Comparison of ENCODE assay signal across 13 cellular contexts in the genomic region with DNA sequence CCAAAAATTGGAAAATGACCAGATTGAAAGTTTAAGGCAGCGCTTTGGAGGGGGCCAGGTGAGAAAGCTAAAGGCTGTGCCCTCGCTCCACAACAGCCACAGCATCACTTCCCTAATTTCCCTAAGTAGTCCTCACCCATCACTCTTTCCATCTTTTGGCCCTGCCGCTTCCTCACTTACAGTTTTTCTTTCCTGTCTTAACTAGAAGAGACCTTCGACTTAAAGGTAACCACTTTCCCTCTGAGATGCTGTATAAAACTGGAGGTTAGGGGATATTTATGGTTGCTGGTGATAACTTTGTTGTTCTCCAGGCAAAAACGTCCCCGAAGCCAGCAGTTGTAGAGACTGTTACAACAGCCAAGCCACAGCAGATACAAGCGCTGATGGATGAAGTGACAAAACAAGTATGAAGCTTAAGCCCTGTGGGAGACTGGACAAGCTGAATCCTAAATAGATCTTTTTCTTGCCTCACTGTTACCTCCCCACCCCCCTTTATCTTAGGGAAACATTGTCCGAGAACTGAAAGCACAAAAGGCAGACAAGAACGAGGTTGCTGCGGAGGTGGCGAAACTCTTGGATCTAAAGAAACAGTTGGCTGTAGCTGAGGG. TPM values are rescaled to one million over a fixed set of nuclear protein-coding genes. Genes with fewer than 3 reads are reported as not detected.
DNase-seq lines count a peak whose midpoint lies in the region; ATAC-seq and TF ChIP-seq lines count a peak whose summit lies in the region.
"Had no signal": no experiment of that assay in that cellular context is flagged by ENCODE, and none has a peak within 500 bp of the region (broad histone marks: within the 10 kb centered on the region; RNA-seq: fewer than 3 reads in every experiment).

No MANE protein-coding gene starts in this region.

- intact Hi-C loops in Right ventricle myocardium inferior (cut with DNase I), result no loop called here
- intact Hi-C loops in stomach (cut with DNase I; ENCODE audit: low total_unique reads), result no loop called here
- intact Hi-C loops in aorta (cut with DNase I), result no loop called here

- H3K27me3 ChIP-seq in cardiac muscle cell (no peaks in the 10 kb centered on the region), stomach (no peaks in the 10 kb centered on the region), aorta (ENCODE audit: control insufficient read depth in 1 of 2, insufficient read depth in 2 of 2, low read length in 1 of 2) (no peaks in the 10 kb centered on the region)
- H3K27me3 ChIP-seq: BLaER1 treated with 17β-estradiol and CSF1 and Interleukin-3, amounts not matched to agents 10 nM and 100 nM had no signal

- TF ChIP-seq CTCF in cardiac muscle cell (IDR thresholded peaks at IDR 0.05; ENCODE audit: low read depth, low read length) (no peak), stomach (IDR thresholded peaks at IDR 0.05) (no peak)

- DNase-seq in cardiac muscle cell (ENCODE audit: low read depth in 1 of 2, low spot score in 1 of 2), result peak in 1 of 2 donors; percentile 22
- DNase-seq in Right ventricle myocardium inferior (ENCODE audit: missing footprints), result no peak
- DNase-seq in epithelial cell of prostate (ENCODE audit: low read depth, low spot score), result no peak
- DNase-seq in stomach, result no peak
- DNase-seq in foreskin melanocyte, result no peak
- DNase-seq in dermis blood vessel endothelial cell, result no peak
- no peak for DNase-seq in aorta
- DNase-seq: activated CD4-positive, alpha-beta T cell treated with anti-CD3 and anti-CD28 coated beads, Interleukin-2, amount 10 ng/mL, durations not matched to agents 7 days and 5 days; left cardiac atrium; NCI-H2081 treated with DMSO at 0.1 percent for 48 hours; SW 1271 had no signal

- no peaks in the 10 kb centered on the region for H3K9me3 ChIP-seq in cardiac muscle cell (ENCODE audit: low read depth)
- no peaks in the 10 kb centered on the region for H3K9me3 ChIP-seq in stomach
- no peaks in the 10 kb centered on the region for H3K9me3 ChIP-seq in aorta (ENCODE audit: control insufficient read depth, low read length)
- H3K9me3 ChIP-seq: BLaER1 treated with 17β-estradiol and CSF1 and Interleukin-3, amounts not matched to agents 10 nM and 100 nM had no signal

- H3K36me3 ChIP-seq in cardiac muscle cell (peaks cover 55% of the 10 kb centered on the region), stomach (peaks cover 68 to 73% (median 70%) of the 10 kb centered on the region in 4 donors), aorta (ENCODE audit: control insufficient read depth in 1 of 2, insufficient read depth in 2 of 2, low read length in 1 of 2) (peaks cover 7 to 19% of the 10 kb centered on the region in 2 donors)

- ATAC-seq in Right ventricle myocardium inferior (no peak), aorta (ENCODE audit: low FRiP score) (no peak)
- ATAC-seq: left cardiac atrium had no signal

- H3K27ac ChIP-seq in cardiac muscle cell (peak overlapping the region; percentile 62), epithelial cell of prostate (peak overlapping the region; percentile 98), stomach (peak overlapping the region in 3 of 5 donors; percentile 1 to 99 (median 99)), aorta (ENCODE audit: low read depth in 1 of 2, low read length in 2 of 2) (no peak overlapping the region)

- no peak overlapping the region for H3K4me3 ChIP-seq in cardiac muscle cell
- H3K4me3 ChIP-seq in stomach, result no peak overlapping the region
- no peak overlapping the region for H3K4me3 ChIP-seq in aorta (ENCODE audit: low read length in 2 of 2)
- H3K4me3 ChIP-seq: BLaER1 treated with 17β-estradiol and CSF1 and Interleukin-3, amounts not matched to agents 10 nM and 100 nM had no signal

- WGBS in stomach, 5 donors, result 69 to 80% (median 72%) methylated on average over 11 of the region's 11 CpGs
- 70 to 73% methylated on average over 11 of the region's 11 CpGs for WGBS in aorta, 2 donors

- peaks cover 13% of the 10 kb centered on the region for H3K4me1 ChIP-seq in cardiac muscle cell (ENCODE audit: low read depth)
- peaks cover 25 to 61% (median 46%) of the 10 kb centered on the region in 4 donors for H3K4me1 ChIP-seq in stomach
- peaks cover 0 to 1% of the 10 kb centered on the region in 2 donors for H3K4me1 ChIP-seq in aorta (ENCODE audit: control insufficient read depth in 1 of 2, insufficient read depth in 2 of 2, low read length in 2 of 2)

- TF ChIP-seq EP300 in stomach (IDR thresholded peaks at IDR 0.05), result no peak

- TF ChIP-seq POLR2A in stomach (IDR thresholded peaks at IDR 0.05), result no peak

TF ChIP-seq in PFSK-1, 5 proteins besides CTCF, POLR2A, EP300 and RAD21:
- TF ChIP-seq, protein P1, sequence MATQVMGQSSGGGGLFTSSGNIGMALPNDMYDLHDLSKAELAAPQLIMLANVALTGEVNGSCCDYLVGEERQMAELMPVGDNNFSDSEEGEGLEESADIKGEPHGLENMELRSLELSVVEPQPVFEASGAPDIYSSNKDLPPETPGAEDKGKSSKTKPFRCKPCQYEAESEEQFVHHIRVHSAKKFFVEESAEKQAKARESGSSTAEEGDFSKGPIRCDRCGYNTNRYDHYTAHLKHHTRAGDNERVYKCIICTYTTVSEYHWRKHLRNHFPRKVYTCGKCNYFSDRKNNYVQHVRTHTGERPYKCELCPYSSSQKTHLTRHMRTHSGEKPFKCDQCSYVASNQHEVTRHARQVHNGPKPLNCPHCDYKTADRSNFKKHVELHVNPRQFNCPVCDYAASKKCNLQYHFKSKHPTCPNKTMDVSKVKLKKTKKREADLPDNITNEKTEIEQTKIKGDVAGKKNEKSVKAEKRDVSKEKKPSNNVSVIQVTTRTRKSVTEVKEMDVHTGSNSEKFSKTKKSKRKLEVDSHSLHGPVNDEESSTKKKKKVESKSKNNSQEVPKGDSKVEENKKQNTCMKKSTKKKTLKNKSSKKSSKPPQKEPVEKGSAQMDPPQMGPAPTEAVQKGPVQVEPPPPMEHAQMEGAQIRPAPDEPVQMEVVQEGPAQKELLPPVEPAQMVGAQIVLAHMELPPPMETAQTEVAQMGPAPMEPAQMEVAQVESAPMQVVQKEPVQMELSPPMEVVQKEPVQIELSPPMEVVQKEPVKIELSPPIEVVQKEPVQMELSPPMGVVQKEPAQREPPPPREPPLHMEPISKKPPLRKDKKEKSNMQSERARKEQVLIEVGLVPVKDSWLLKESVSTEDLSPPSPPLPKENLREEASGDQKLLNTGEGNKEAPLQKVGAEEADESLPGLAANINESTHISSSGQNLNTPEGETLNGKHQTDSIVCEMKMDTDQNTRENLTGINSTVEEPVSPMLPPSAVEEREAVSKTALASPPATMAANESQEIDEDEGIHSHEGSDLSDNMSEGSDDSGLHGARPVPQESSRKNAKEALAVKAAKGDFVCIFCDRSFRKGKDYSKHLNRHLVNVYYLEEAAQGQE (IDR thresholded peaks at IDR 0.05; ENCODE audit: insufficient read depth in 1 of 2, low read depth in 2 of 2, low read length in 2 of 2), result no peak
- peak; percentile 33; the same call in 1 of the 2 replicates for TF ChIP-seq POLR2AphosphoS5 (IDR thresholded peaks at IDR 0.05; ENCODE audit: low read depth, low read length)

RNA-seq across cellular contexts. Expression of gene DDIT3, which starts 4.3 kb away (rescaled TPM):
- total RNA-seq in cardiac muscle cell (30.2 and 44.2 TPM in 2 replicates), Right ventricle myocardium inferior (19.2 TPM), stomach (100 to 1,000 TPM in 1 of 5 donors, 10 to 100 TPM in 3, 1 to 10 TPM in 1; 7.5 to 159 (median 36.2) TPM), dermis blood vessel endothelial cell (7.5 and 11.4 TPM in 2 replicates), aorta (10 to 100 TPM; 24.8 to 29.0 TPM)
- polyA plus RNA-seq in cardiac muscle cell (33.8 and 51.3 TPM in 2 replicates), stomach (10 to 100 TPM; 49.7 to 83.4 (median 68.7) TPM), aorta (10 to 100 TPM; 38.7 to 49.6 TPM)
- polyA plus RNA-seq in PFSK-1 (2012; ENCODE audit: insufficient read length, low read depth), result 166 TPM

RNA-seq across cellular contexts. Expression of gene MBD6, which starts 6.6 kb away (rescaled TPM):
- total RNA-seq in cardiac muscle cell (13.8 and 14.1 TPM in 2 replicates), Right ventricle myocardium inferior (34.5 TPM), stomach (100 to 1,000 TPM in 1 of 5 donors, 10 to 100 TPM in 3, 1 to 10 TPM in 1; 4.8 to 129 (median 32.2) TPM), dermis blood vessel endothelial cell (12.8 and 17.0 TPM in 2 replicates), aorta (10 to 100 TPM; 65.0 to 77.4 TPM)
- polyA plus RNA-seq in cardiac muscle cell (22.8 and 36.9 TPM in 2 replicates), stomach (10 to 100 TPM; 23.2 to 30.9 (median 28.7) TPM), aorta (10 to 100 TPM in 1 of 2 donors, 1 to 10 TPM in 1; 7.5 to 73.4 TPM)
- 69.7 TPM for polyA plus RNA-seq in PFSK-1 (2012; ENCODE audit: insufficient read length, low read depth)

RNA-seq across cellular contexts. Expression of gene MARS1, which starts 28.2 kb away (rescaled TPM):
- total RNA-seq in cardiac muscle cell, result 76.7 and 333 TPM in 2 replicates
- polyA plus RNA-seq in cardiac muscle cell, result 153 and 190 TPM in 2 replicates
- total RNA-seq in Right ventricle myocardium inferior, result 89.7 TPM
- polyA plus RNA-seq in PFSK-1 (2012; ENCODE audit: insufficient read length, low read depth), result 474 TPM
- total RNA-seq in stomach, result 1,000 to 10,000 TPM in 1 of 5 donors, 100 to 1,000 TPM in 1, 10 to 100 TPM in 3; 37.3 to 1,821 (median 71.6) TPM
- 10 to 100 TPM; 35.1 to 91.2 (median 51.8) TPM for polyA plus RNA-seq in stomach
- 71.6 and 81.2 TPM in 2 replicates for total RNA-seq in dermis blood vessel endothelial cell
- 100 to 1,000 TPM; 117 to 136 TPM for total RNA-seq in aorta
- 10 to 100 TPM; 34.9 to 95.8 TPM for polyA plus RNA-seq in aorta

RNA-seq across cellular contexts. Expression of gene DCTN2, which starts 31.0 kb away (rescaled TPM):
- total RNA-seq in cardiac muscle cell, result 210 and 230 TPM in 2 replicates
- polyA plus RNA-seq in cardiac muscle cell, result 156 and 157 TPM in 2 replicates
- 92.5 TPM for total RNA-seq in Right ventricle myocardium inferior
- polyA plus RNA-seq in PFSK-1 (2012; ENCODE audit: insufficient read length, low read depth), result 144 TPM
- 100 to 1,000 TPM in 3 of 5 donors, 10 to 100 TPM in 2; 28.6 to 177 (median 102) TPM for total RNA-seq in stomach
- polyA plus RNA-seq in stomach, result 100 to 1,000 TPM in 2 of 3 donors, 10 to 100 TPM in 1; 90.0 to 168 (median 110) TPM
- 109 and 113 TPM in 2 replicates for total RNA-seq in dermis blood vessel endothelial cell
- 100 to 1,000 TPM; 122 to 128 TPM for total RNA-seq in aorta
- polyA plus RNA-seq in aorta, result 100 to 1,000 TPM; 138 to 159 TPM

RNA-seq across cellular contexts. Expression of gene KIF5A, which starts 33.8 kb away (rescaled TPM):
- total RNA-seq in cardiac muscle cell (0.36 and 0.49 TPM in 2 replicates), Right ventricle myocardium inferior (0.05 TPM), stomach (1 to 10 TPM in 4 of 5 donors, not detected in 1; 1.3 to 2.3 (median 1.6) TPM), dermis blood vessel endothelial cell (0.09 and 0.17 TPM in 2 replicates), aorta (1 to 10 TPM; 1.3 to 3.5 TPM)
- polyA plus RNA-seq in cardiac muscle cell (0.05 and 0.11 TPM in 2 replicates), stomach (under 1 TPM; 0.19 to 0.40 (median 0.31) TPM), aorta (under 1 TPM; 0.75 to 0.92 TPM)
- polyA plus RNA-seq in PFSK-1 (2012; ENCODE audit: insufficient read length, low read depth), result 0.15 TPM

Comparison
In these comparisons a context has a peak if more than half of its experiments do, and no peak if none do; other contexts are left out.
1. H3K27ac ChIP-seq: peak in cardiac muscle cell (single experiment), epithelial cell of prostate (single experiment) and stomach (3 of 5); none in aorta (0 of 2).